ENCODE assay signal across 8 cellular contexts in the genomic region with DNA sequence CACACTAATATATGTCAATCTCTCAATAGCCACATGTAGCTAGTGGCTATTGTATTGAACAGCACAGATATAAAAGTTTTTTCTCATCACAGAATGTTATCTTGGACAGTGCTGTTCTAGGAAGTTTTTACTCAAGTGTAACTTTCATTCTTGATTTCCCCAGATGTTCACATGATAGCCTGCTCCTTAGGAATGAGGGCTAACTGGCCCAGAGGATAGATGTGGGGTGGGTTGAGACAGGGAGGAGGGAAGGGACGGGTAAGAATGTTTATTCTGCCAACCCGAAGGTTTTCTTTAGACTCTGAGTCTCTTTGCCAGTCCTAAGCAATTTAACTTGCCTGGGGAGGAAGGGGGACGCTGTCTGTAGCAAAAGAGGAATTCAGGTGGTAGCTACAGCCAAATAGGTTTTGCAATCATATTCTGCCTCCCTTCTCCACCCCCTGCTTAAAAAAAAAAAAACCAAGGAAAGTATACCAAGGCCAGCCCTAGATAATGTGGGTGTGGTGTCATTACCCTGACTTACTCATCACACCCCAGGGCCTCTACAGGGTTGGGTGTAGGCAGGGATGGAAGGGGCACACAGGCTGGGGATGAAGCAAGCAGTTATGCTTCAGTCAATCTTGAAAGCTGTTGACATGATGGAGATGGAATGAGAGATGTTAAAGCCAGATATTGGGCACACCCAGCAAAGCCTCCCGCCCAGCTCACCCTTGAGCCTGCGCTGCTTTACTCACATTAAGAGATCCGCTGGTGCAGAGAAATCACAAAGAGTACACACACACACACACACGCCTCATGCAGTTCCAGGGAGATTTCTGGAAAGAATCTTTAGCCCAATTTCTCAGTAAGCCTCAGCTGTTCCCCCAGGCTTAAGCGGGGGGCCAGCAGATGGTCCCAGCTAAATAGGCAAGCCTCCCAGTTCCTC. TPM values are rescaled to one million over a fixed set of nuclear protein-coding genes. Genes with fewer than 3 reads are reported as not detected.
DNase-seq lines count a peak whose midpoint lies in the region; ATAC-seq, FAIRE-seq and TF ChIP-seq lines count a peak whose summit lies in the region.

No MANE protein-coding gene starts in this region.

- peak overlapping the region; percentile 36 for H2AFZ ChIP-seq in keratinocyte (ENCODE audit: control insufficient read depth, low read length)

- H3K9me1 ChIP-seq in keratinocyte (ENCODE audit: control insufficient read depth, extremely low read depth, insufficient read depth, low read length), result peaks cover 2% of the 10 kb centered on the region

- H3K4me2 ChIP-seq in keratinocyte (ENCODE audit: control insufficient read depth, extremely low read depth, insufficient read depth, low read depth, low read length), result peak overlapping the region; percentile 87

- peak overlapping the region in 1 of 5 donors; percentile 34 for H3K27ac ChIP-seq in adrenal gland
- peak overlapping the region; percentile 80 for H3K27ac ChIP-seq in keratinocyte (ENCODE audit: control insufficient read depth, insufficient read depth, low read length)

- no peaks in the 10 kb centered on the region for H3K36me3 Mint-ChIP-seq in activated CD8-positive, alpha-beta T cell treated with anti-CD3 and anti-CD28 coated beads for 36 hours (ENCODE audit: low read depth)
- H3K36me3 Mint-ChIP-seq in activated CD8-positive, alpha-beta T cell treated with anti-CD3 and anti-CD28 coated beads, Interleukin-2, amount 10 ng/mL, durations not matched to agents 7 days and 5 days (ENCODE audit: low read depth), result no peaks in the 10 kb centered on the region
- H3K36me3 Mint-ChIP-seq in activated CD4-positive, alpha-beta T cell treated with anti-CD3 and anti-CD28 coated beads, Interleukin-2, amount 10 ng/mL, durations not matched to agents 7 days and 5 days (ENCODE audit: low read depth), result no peaks in the 10 kb centered on the region

- H3K79me2 ChIP-seq in keratinocyte (ENCODE audit: control insufficient read depth, insufficient read depth, low read length), result peaks cover 2% of the 10 kb centered on the region

- no peak for TF ChIP-seq CTCF in activated CD8-positive, alpha-beta T cell treated with anti-CD3 and anti-CD28 coated beads for 36 hours (IDR thresholded peaks at IDR 0.05)
- TF ChIP-seq CTCF in adrenal gland (IDR thresholded peaks at IDR 0.05) (no peak), keratinocyte (optimal IDR thresholded peaks at IDR 0.05 in 1 of 3, IDR thresholded peaks at IDR 0.05 in 1 of 3, conservative IDR thresholded peaks at IDR 0.05 in 1 of 3; ENCODE audit: extremely low read depth in 1 of 3, insufficient read depth in 2 of 3, low read length in 3 of 3) (no peak)

- CTCF ChIA-PET in activated CD8-positive, alpha-beta T cell treated with anti-CD3 and anti-CD28 coated beads for 36 hours (lab: Charles Lee), result interaction anchor here (1.6 kb wide), 1 partner anchor 52 kb away, joined by 3 read pairs; no protein-coding TSS in a partner anchor
- CTCF ChIA-PET in activated CD8-positive, alpha-beta T cell treated with anti-CD3 and anti-CD28 coated beads, Interleukin-2, amount 10 ng/mL, durations not matched to agents 7 days and 5 days (lab: Charles Lee), result interaction anchor here (1.3 kb wide), 1 partner anchor 53 kb away, joined by 4 read pairs; no protein-coding TSS in a partner anchor
- CTCF ChIA-PET in activated CD4-positive, alpha-beta T cell treated with anti-CD3 and anti-CD28 coated beads, Interleukin-2, amount 10 ng/mL, durations not matched to agents 7 days and 5 days (lab: Charles Lee), result interaction anchor here (0.8 to 1.1 kb wide), 2 partner anchors 13 to 21 kb away, joined by 3 read pairs; no protein-coding TSS in a partner anchor

- ATAC-seq in activated CD8-positive, alpha-beta T cell treated with anti-CD3 and anti-CD28 coated beads for 36 hours, result peak; percentile 82
- no peak for ATAC-seq in activated CD8-positive, alpha-beta T cell treated with anti-CD3 and anti-CD28 coated beads, Interleukin-2, amount 10 ng/mL, durations not matched to agents 7 days and 5 days

- no peaks in the 10 kb centered on the region for H4K20me1 ChIP-seq in keratinocyte (ENCODE audit: control insufficient read depth, extremely low read depth, insufficient read depth, low read length)

- H3K4me1 Mint-ChIP-seq in activated CD8-positive, alpha-beta T cell treated with anti-CD3 and anti-CD28 coated beads for 36 hours (ENCODE audit: low read depth), result peaks cover 5% of the 10 kb centered on the region
- H3K4me1 Mint-ChIP-seq in activated CD8-positive, alpha-beta T cell treated with anti-CD3 and anti-CD28 coated beads, Interleukin-2, amount 10 ng/mL, durations not matched to agents 7 days and 5 days (ENCODE audit: low read depth), result peaks cover 12% of the 10 kb centered on the region
- H3K4me1 Mint-ChIP-seq in activated CD4-positive, alpha-beta T cell treated with anti-CD3 and anti-CD28 coated beads, Interleukin-2, amount 10 ng/mL, durations not matched to agents 7 days and 5 days, result peaks cover 22% of the 10 kb centered on the region

- POLR2A ChIA-PET in activated CD8-positive, alpha-beta T cell treated with anti-CD3 and anti-CD28 coated beads for 36 hours (lab: Charles Lee), result no interaction called here
- POLR2A ChIA-PET in activated CD8-positive, alpha-beta T cell treated with anti-CD3 and anti-CD28 coated beads, Interleukin-2, amount 10 ng/mL, durations not matched to agents 7 days and 5 days (lab: Charles Lee), result no interaction called here
- POLR2A ChIA-PET in activated CD4-positive, alpha-beta T cell treated with anti-CD3 and anti-CD28 coated beads, Interleukin-2, amount 10 ng/mL, durations not matched to agents 7 days and 5 days (lab: Charles Lee), result no interaction called here

- no peak overlapping the region for H3K4me3 ChIP-seq in adrenal gland
- H3K4me3 ChIP-seq in keratinocyte (ENCODE audit: control insufficient read depth in 2 of 3, extremely low read depth in 1 of 3, insufficient read depth in 2 of 3, low read depth in 1 of 3, low read length in 3 of 3), result peak overlapping the region in 2 of 3 experiments; percentile 12 to 47

- no peak overlapping the region for H3K27ac Mint-ChIP-seq in activated CD8-positive, alpha-beta T cell treated with anti-CD3 and anti-CD28 coated beads for 36 hours
- H3K27ac Mint-ChIP-seq in activated CD8-positive, alpha-beta T cell treated with anti-CD3 and anti-CD28 coated beads, Interleukin-2, amount 10 ng/mL, durations not matched to agents 7 days and 5 days, result no peak overlapping the region
- H3K27ac Mint-ChIP-seq in activated CD4-positive, alpha-beta T cell treated with anti-CD3 and anti-CD28 coated beads, Interleukin-2, amount 10 ng/mL, durations not matched to agents 7 days and 5 days, result no peak overlapping the region

- FAIRE-seq in keratinocyte (lab: Jason Lieb, UNC) (peak; percentile 91), GM19239 (lab: Jason Lieb, UNC) (no peak)

- no peaks in the 10 kb centered on the region for H3K9me3 ChIP-seq in adrenal gland (replicated peaks in 1 of 3)
- H3K9me3 ChIP-seq in keratinocyte (ENCODE audit: control insufficient read depth, low read depth, low read length), result no peaks in the 10 kb centered on the region

- H3K9ac ChIP-seq in keratinocyte (ENCODE audit: control insufficient read depth, extremely low read depth, insufficient read depth, low read length), result peak overlapping the region; percentile 65

- 71 to 85% (median 74%) methylated on average over 8 of the region's 8 CpGs for WGBS in adrenal gland, 4 donors

- TF ChIP-seq POLR2A in adrenal gland (IDR thresholded peaks at IDR 0.05), result no peak

- peak; percentile 26 for DNase-seq in activated CD8-positive, alpha-beta T cell treated with anti-CD3 and anti-CD28 coated beads for 36 hours
- no peak for DNase-seq in activated CD8-positive, alpha-beta T cell treated with anti-CD3 and anti-CD28 coated beads, Interleukin-2, amount 10 ng/mL, durations not matched to agents 7 days and 5 days
- peak in 4 of 7 donors; percentile 35 to 63 (median 60) for DNase-seq in adrenal gland
- DNase-seq in keratinocyte (ENCODE audit: low read depth, low spot score), result peak; percentile 97
- peak; percentile 79 for DNase-seq in ureter (ENCODE audit: low spot score)
- DNase-seq in NCI-H2081 (lab: John Stamatoyannopoulos, UW), result no peak
- DNase-seq in GM19239 (ENCODE audit: insufficient read length, low spot score), result no peak
- DNase-seq in activated CD4-positive, alpha-beta T cell treated with anti-CD3 and anti-CD28 coated beads, Interleukin-2, amount 10 ng/mL, durations not matched to agents 7 days and 5 days, result no peak

- dilution Hi-C loops in keratinocyte (cut with MboI; ENCODE audit: extremely low pct_ligation_motif_present, low sequenced_read_pairs), result no loop called here

- H3K27me3 ChIP-seq in adrenal gland, result no peaks in the 10 kb centered on the region
- no peaks in the 10 kb centered on the region for H3K27me3 ChIP-seq in keratinocyte (ENCODE audit: control insufficient read depth, extremely low read depth, insufficient read depth, low read length)

- H3K27me3 Mint-ChIP-seq in activated CD8-positive, alpha-beta T cell treated with anti-CD3 and anti-CD28 coated beads for 36 hours, result peaks cover 10% of the 10 kb centered on the region
- H3K27me3 Mint-ChIP-seq in activated CD8-positive, alpha-beta T cell treated with anti-CD3 and anti-CD28 coated beads, Interleukin-2, amount 10 ng/mL, durations not matched to agents 7 days and 5 days (ENCODE audit: low read depth), result peaks cover 26% of the 10 kb centered on the region
- peaks cover 11% of the 10 kb centered on the region for H3K27me3 Mint-ChIP-seq in activated CD4-positive, alpha-beta T cell treated with anti-CD3 and anti-CD28 coated beads, Interleukin-2, amount 10 ng/mL, durations not matched to agents 7 days and 5 days

- no peak overlapping the region for H3K4me3 Mint-ChIP-seq in activated CD8-positive, alpha-beta T cell treated with anti-CD3 and anti-CD28 coated beads for 36 hours
- H3K4me3 Mint-ChIP-seq in activated CD8-positive, alpha-beta T cell treated with anti-CD3 and anti-CD28 coated beads, Interleukin-2, amount 10 ng/mL, durations not matched to agents 7 days and 5 days, result no peak overlapping the region
- no peak overlapping the region for H3K4me3 Mint-ChIP-seq in activated CD4-positive, alpha-beta T cell treated with anti-CD3 and anti-CD28 coated beads, Interleukin-2, amount 10 ng/mL, durations not matched to agents 7 days and 5 days

- no peaks in the 10 kb centered on the region for H3K9me3 Mint-ChIP-seq in activated CD8-positive, alpha-beta T cell treated with anti-CD3 and anti-CD28 coated beads for 36 hours
- no peaks in the 10 kb centered on the region for H3K9me3 Mint-ChIP-seq in activated CD8-positive, alpha-beta T cell treated with anti-CD3 and anti-CD28 coated beads, Interleukin-2, amount 10 ng/mL, durations not matched to agents 7 days and 5 days (ENCODE audit: insufficient read depth)
- no peaks in the 10 kb centered on the region for H3K9me3 Mint-ChIP-seq in activated CD4-positive, alpha-beta T cell treated with anti-CD3 and anti-CD28 coated beads, Interleukin-2, amount 10 ng/mL, durations not matched to agents 7 days and 5 days

- H3K4me1 ChIP-seq in adrenal gland (replicated peaks in 1 of 2), result peaks cover 0 to 19% of the 10 kb centered on the region in 2 donors
- H3K4me1 ChIP-seq in keratinocyte (ENCODE audit: control insufficient read depth, extremely low read depth, insufficient read depth, low read length), result peaks cover 37% of the 10 kb centered on the region

- H3K36me3 ChIP-seq in adrenal gland (replicated peaks in 1 of 2), result no peaks in the 10 kb centered on the region
- H3K36me3 ChIP-seq in keratinocyte (ENCODE audit: control insufficient read depth in 2 of 2, extremely low read depth in 1 of 2, insufficient read depth in 2 of 2, low read length in 2 of 2), result peaks cover 0 to 6% of the 10 kb centered on the region in 2 experiments

- intact Hi-C loops in activated CD8-positive, alpha-beta T cell treated with anti-CD3 and anti-CD28 coated beads for 36 hours (cut with micrococcal nuclease), result no loop called here
- intact Hi-C loops in adrenal gland (cut with DNase I), result no loop called here

RNA-seq across cellular contexts. Expression of a gene that starts 59.9 kb away (rescaled TPM):
- under 1 TPM; 0.13 to 0.23 TPM for total RNA-seq in activated CD8-positive, alpha-beta T cell treated with anti-CD3 and anti-CD28 coated beads for 36 hours
- total RNA-seq in activated CD8-positive, alpha-beta T cell treated with anti-CD3 and anti-CD28 coated beads, Interleukin-2, amount 10 ng/mL, durations not matched to agents 7 days and 5 days, result 1 to 10 TPM in 1 of 2 experiments, under 1 TPM in 1; 0.84 to 1.6 TPM
- total RNA-seq in adrenal gland (1 to 10 TPM; 2.7 to 9.4 (median 5.3) TPM), ureter (51.7 TPM)
- polyA plus RNA-seq in adrenal gland (1 to 10 TPM; 2.8 to 4.3 (median 4.3) TPM), keratinocyte (4.6 to 10.4 TPM (median 6.7 TPM) in 3 replicates)
- polyA plus RNA-seq in keratinocyte (2011; ENCODE audit: low read depth), result 12.3 TPM
- 2.3 and 2.4 TPM in 2 replicates for polyA plus RNA-seq in keratinocyte (2011; cell fraction: cytosol; rRNA removed)
- 26.3 and 30.3 TPM in 2 replicates for polyA plus RNA-seq in keratinocyte (2011; cell fraction: nucleus; rRNA removed)
- polyA plus RNA-seq in keratinocyte (2012; ENCODE audit: low replicate concordance), result 10.5 and 12.6 TPM in 2 replicates
- polyA minus RNA-seq in keratinocyte, result 23.0 to 62.6 TPM (median 25.4 TPM) in 3 replicates
- polyA minus RNA-seq in keratinocyte (2011; cell fraction: cytosol; rRNA and poly(A)+ RNA removed), result 5.6 TPM
- polyA minus RNA-seq in keratinocyte (2011; cell fraction: nucleus; rRNA and poly(A)+ RNA removed), result 34.4 and 46.8 TPM in 2 replicates
- 1 to 10 TPM; 1.1 to 1.2 TPM for total RNA-seq in activated CD4-positive, alpha-beta T cell treated with anti-CD3 and anti-CD28 coated beads, Interleukin-2, amount 10 ng/mL, durations not matched to agents 7 days and 5 days

Comparison
In these comparisons a context has a peak if more than half of its experiments do, and no peak if none do; other contexts are left out.
1. DNase-seq: peak in activated CD8-positive, alpha-beta T cell treated with anti-CD3 and anti-CD28 coated beads for 36 hours (single experiment), adrenal gland (4 of 7), keratinocyte (single experiment) and ureter (single experiment); none in activated CD8-positive, alpha-beta T cell treated with anti-CD3 and anti-CD28 coated beads, Interleukin-2, amount 10 ng/mL, durations not matched to agents 7 days and 5 days (single experiment), NCI-H2081 (0 of 2), GM19239 (single experiment) and activated CD4-positive, alpha-beta T cell treated with anti-CD3 and anti-CD28 coated beads, Interleukin-2, amount 10 ng/mL, durations not matched to agents 7 days and 5 days (single experiment).
2. H3K4me3 ChIP-seq: peak in keratinocyte (2 of 3); none in adrenal gland (0 of 4).